ENCODE assay signal across 8 cellular contexts in genomic region chr15:45634442-45635190, GRCh38. TPM values are rescaled to one million over a fixed set of nuclear protein-coding genes. Genes with fewer than 3 reads are reported as not detected.
DNase-seq lines count a peak whose midpoint lies in the region; ATAC-seq and TF ChIP-seq lines count a peak whose summit lies in the region.

TSS of gene SQOR (plus strand) at chr15:45635029. CDS start at chr15:45658924, 23,895 bp downstream.

- ATAC-seq in HG02870 (IDR thresholded peaks at IDR 0.05; ENCODE audit: unreplicated experiment) (peak; percentile 65), naive B cell (ENCODE audit: low read depth in 2 of 2) (peak; percentile 58 to 64)
- peak; percentile 80 to 83 for ATAC-seq in stimulated activated naive B cell treated with anti-CD40 and anti-IgM and Interleukin-4, amounts not matched to agents 10 μg/mL and 1 μg/mL and 100 μg/mL, for 72 hours (replicated peaks)

- peak; percentile 12 to 66 for DNase-seq in NCI-H526 (lab: John Stamatoyannopoulos, UW)
- no peak for DNase-seq in NCI-H526 treated with DMSO at 0.1 percent for 48 hours (lab: John Stamatoyannopoulos, UW)
- DNase-seq in NCI-H69 (lab: John Stamatoyannopoulos, UW): peak; percentile 85
- peak; percentile 41 for DNase-seq in activated T-cell treated with anti-CD3 and anti-CD28 coated beads for 4 hours
- peak; percentile 51 to 55 for DNase-seq in erythroblast (lab: John Stamatoyannopoulos, UW)
- DNase-seq in naive B cell: no peak
- DNase-seq in stimulated activated naive B cell treated with anti-CD40 and anti-IgM and Interleukin-4, amounts not matched to agents 10 μg/mL and 1 μg/mL and 100 μg/mL, for 72 hours: peak; percentile 77

- peak within 1 kb of the TSS; percentile 89 to 99 (median 98) for H3K4me3 Mint-ChIP-seq in naive B cell
- H3K4me3 Mint-ChIP-seq in stimulated activated naive B cell treated with anti-CD40 and anti-IgM and Interleukin-4, amounts not matched to agents 10 μg/mL and 1 μg/mL and 100 μg/mL, for 72 hours: peak within 1 kb of the TSS; percentile 94 to 99

- peak within 1 kb of the TSS; percentile 66 to 95 (median 91) for H3K27ac Mint-ChIP-seq in naive B cell
- H3K27ac Mint-ChIP-seq in stimulated activated naive B cell treated with anti-CD40 and anti-IgM and Interleukin-4, amounts not matched to agents 10 μg/mL and 1 μg/mL and 100 μg/mL, for 72 hours: peak within 1 kb of the TSS; percentile 96

- H3K36me3 Mint-ChIP-seq in naive B cell: peaks cover 0 to 7% of the 10 kb centered on the region in 2 donors
- peaks cover 6% of the 10 kb centered on the region in 2 donors for H3K36me3 Mint-ChIP-seq in stimulated activated naive B cell treated with anti-CD40 and anti-IgM and Interleukin-4, amounts not matched to agents 10 μg/mL and 1 μg/mL and 100 μg/mL, for 72 hours

- peaks cover 21 to 64% (median 41%) of the 10 kb centered on the region in 3 donors for H3K4me1 Mint-ChIP-seq in naive B cell
- peaks cover 20 to 32% of the 10 kb centered on the region in 2 donors for H3K4me1 Mint-ChIP-seq in stimulated activated naive B cell treated with anti-CD40 and anti-IgM and Interleukin-4, amounts not matched to agents 10 μg/mL and 1 μg/mL and 100 μg/mL, for 72 hours

- H3K27me3 Mint-ChIP-seq in naive B cell: no peaks in the 10 kb centered on the region
- no peaks in the 10 kb centered on the region for H3K27me3 Mint-ChIP-seq in stimulated activated naive B cell treated with anti-CD40 and anti-IgM and Interleukin-4, amounts not matched to agents 10 μg/mL and 1 μg/mL and 100 μg/mL, for 72 hours

- TF ChIP-seq POLR2A in erythroblast (IDR thresholded peaks at IDR 0.05; ENCODE audit: low read length): peak; percentile 56

- no peaks in the 10 kb centered on the region for H3K9me3 Mint-ChIP-seq in naive B cell
- H3K9me3 Mint-ChIP-seq in stimulated activated naive B cell treated with anti-CD40 and anti-IgM and Interleukin-4, amounts not matched to agents 10 μg/mL and 1 μg/mL and 100 μg/mL, for 72 hours: no peaks in the 10 kb centered on the region

RNA-seq across cellular contexts. Expression of gene SQOR, which starts in this region (rescaled TPM):
- polyA plus RNA-seq in naive B cell (ENCODE audit: low read depth in 6 of 6): 100 to 1,000 TPM in 1 of 6 donors, 10 to 100 TPM in 5; 49.2 to 110 (median 67.1) TPM

Comparison
In these comparisons a context has a peak if more than half of its experiments do, and no peak if none do; other contexts are left out.
1. DNase-seq: peak in NCI-H526 (2 of 2), NCI-H69 (single experiment), activated T-cell treated with anti-CD3 and anti-CD28 coated beads for 4 hours (single experiment), erythroblast (2 of 2) and stimulated activated naive B cell treated with anti-CD40 and anti-IgM and Interleukin-4, amounts not matched to agents 10 μg/mL and 1 μg/mL and 100 μg/mL, for 72 hours (single experiment); none in NCI-H526 treated with DMSO at 0.1 percent for 48 hours (single experiment) and naive B cell (single experiment).
2. Peak in every context shown above with its lines, with median percentiles within 50 percentile points of each other: ATAC-seq.